Comparison of ENCODE assay signal across 1 cellular context in genomic region chr2:150909090-150909489, GRCh38.
TF ChIP-seq lines count a peak whose summit lies in the region.

No MANE protein-coding gene starts in this region.

TF ChIP-seq in SK-N-SH treated with all-trans-retinoic acid at 6 μM for 48 hours, 23 proteins besides CTCF, POLR2A, EP300 and RAD21 (continued from another document):
- no peak for TF ChIP-seq TSHZ2 (CRISPR knock-in tag; IDR thresholded peaks at IDR 0.05)
- TF ChIP-seq PPARA (CRISPR knock-in tag; IDR thresholded peaks at IDR 0.05; ENCODE audit: borderline replicate concordance) = no peak
- no peak for TF ChIP-seq OSR1 (CRISPR knock-in tag; IDR thresholded peaks at IDR 0.05)
- TF ChIP-seq ZNF70 (CRISPR knock-in tag; IDR thresholded peaks at IDR 0.05) = no peak
- TF ChIP-seq ZFP30 (CRISPR knock-in tag; IDR thresholded peaks at IDR 0.05) = no peak
- no peak for TF ChIP-seq GLIS3 (CRISPR knock-in tag; IDR thresholded peaks at IDR 0.05)
- no peak for TF ChIP-seq BACH2 (CRISPR knock-in tag; IDR thresholded peaks at IDR 0.05; ENCODE audit: borderline replicate concordance)
- TF ChIP-seq CREB5 (CRISPR knock-in tag; IDR thresholded peaks at IDR 0.05; ENCODE audit: low read depth) = no peak
- no peak for TF ChIP-seq SNAI2 (CRISPR knock-in tag; IDR thresholded peaks at IDR 0.05)
- no peak for TF ChIP-seq RARB (CRISPR knock-in tag; IDR thresholded peaks at IDR 0.05)
TF ChIP-seq in SK-N-SH treated with all-trans-retinoic acid at 6 μM for 48 hours: peak in this region for 0.
